In the genomic region with DNA sequence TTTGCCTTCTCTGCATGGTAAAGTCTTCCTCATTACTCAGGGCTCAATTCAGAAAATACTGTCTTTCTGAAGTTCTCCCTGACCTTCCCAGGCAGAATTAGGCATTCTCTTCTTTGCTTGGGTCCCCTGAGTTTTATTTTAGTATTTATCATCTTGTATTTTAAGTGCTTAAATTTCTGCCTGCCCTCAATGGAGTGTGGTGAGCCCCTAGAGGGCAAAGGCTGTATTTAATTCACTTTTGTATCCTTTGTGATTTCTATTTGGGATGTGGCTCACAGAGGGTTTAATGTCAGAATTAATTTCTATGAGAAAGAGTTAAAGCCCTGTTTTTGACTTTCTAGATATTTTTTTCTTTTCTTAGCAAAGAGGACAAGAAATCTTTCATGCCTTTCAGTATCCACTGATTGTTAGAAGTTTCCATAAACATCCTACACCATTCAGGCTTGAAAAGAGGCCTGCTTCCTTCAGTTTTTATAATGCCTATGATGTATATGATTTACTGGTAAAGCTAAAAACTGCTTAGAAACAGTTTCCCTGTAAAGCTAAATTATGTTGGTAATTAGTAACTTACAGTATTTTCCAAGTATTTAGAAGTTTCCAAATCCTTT, we compare ENCODE assay signal across 9 cellular contexts. TPM values are rescaled to one million over a fixed set of nuclear protein-coding genes. Genes with fewer than 3 reads are reported as not detected.
DNase-seq lines count a peak whose midpoint lies in the region; ATAC-seq, FAIRE-seq and TF ChIP-seq lines count a peak whose summit lies in the region.
"Had no signal": no experiment of that assay in that cellular context is flagged by ENCODE, and none has a peak within 500 bp of the region (broad histone marks: within the 10 kb centered on the region; RNA-seq: fewer than 3 reads in every experiment).

No MANE protein-coding gene starts in this region.

- H3K9me3 ChIP-seq in WERI-Rb-1 (ENCODE audit: severe bottlenecking) (no peaks in the 10 kb centered on the region), keratinocyte (ENCODE audit: control insufficient read depth, low read depth, low read length) (no peaks in the 10 kb centered on the region)

- H3K27ac ChIP-seq in WERI-Rb-1 (no peak overlapping the region), keratinocyte (ENCODE audit: control insufficient read depth, insufficient read depth, low read length) (no peak overlapping the region)

- intact Hi-C loops in posterior cingulate gyrus (cut with DNase I), result no loop called here

- dilution Hi-C loops in keratinocyte (cut with MboI; ENCODE audit: extremely low pct_ligation_motif_present, low sequenced_read_pairs), result no loop called here

- no peaks in the 10 kb centered on the region for H3K36me3 ChIP-seq in WERI-Rb-1
- no peaks in the 10 kb centered on the region for H3K36me3 ChIP-seq in keratinocyte (ENCODE audit: control insufficient read depth in 2 of 2, extremely low read depth in 1 of 2, insufficient read depth in 2 of 2, low read length in 2 of 2)

- no peak overlapping the region for H3K4me2 ChIP-seq in keratinocyte (ENCODE audit: control insufficient read depth, extremely low read depth, insufficient read depth, low read depth, low read length)

- no peak for ATAC-seq in GM21447 (IDR thresholded peaks at IDR 0.05; ENCODE audit: unreplicated experiment)

- no peak for FAIRE-seq in keratinocyte (lab: Jason Lieb, UNC)

- H3K27me3 ChIP-seq in WERI-Rb-1 (ENCODE audit: insufficient read depth, low read depth, severe bottlenecking), result no peaks in the 10 kb centered on the region
- H3K27me3 ChIP-seq in keratinocyte (ENCODE audit: control insufficient read depth, extremely low read depth, insufficient read depth, low read length), result no peaks in the 10 kb centered on the region

- no peaks in the 10 kb centered on the region for H3K79me2 ChIP-seq in keratinocyte (ENCODE audit: control insufficient read depth, insufficient read depth, low read length)

- peak; percentile 50 for TF ChIP-seq CTCF in HFF-Myc (IDR thresholded peaks at IDR 0.05; ENCODE audit: low read depth, low read length, missing control alignments)
- peak; percentile 6; the same call in 1 of the 2 replicates for TF ChIP-seq CTCF in WERI-Rb-1 (IDR thresholded peaks at IDR 0.05; ENCODE audit: low read depth, low read length)
- TF ChIP-seq CTCF in keratinocyte (optimal IDR thresholded peaks at IDR 0.05 in 1 of 3, IDR thresholded peaks at IDR 0.05 in 1 of 3, conservative IDR thresholded peaks at IDR 0.05 in 1 of 3; ENCODE audit: extremely low read depth in 1 of 3, insufficient read depth in 2 of 3, low read length in 3 of 3), result peak in 2 of 3 experiments; percentile 49 to 50

- no peak overlapping the region for H3K9ac ChIP-seq in keratinocyte (ENCODE audit: control insufficient read depth, extremely low read depth, insufficient read depth, low read length)

- H4K20me1 ChIP-seq in keratinocyte (ENCODE audit: control insufficient read depth, extremely low read depth, insufficient read depth, low read length), result no peaks in the 10 kb centered on the region

- DNase-seq in AG08395 (ENCODE audit: low spot score) (peak; percentile 62), HFF-Myc (ENCODE audit: extremely low read depth, low read depth) (no peak), WERI-Rb-1 (no peak), keratinocyte (ENCODE audit: low read depth, low spot score) (no peak), NCI-H1105 (lab: John Stamatoyannopoulos, UW) (no peak), posterior cingulate gyrus (no peak), cerebellum (ENCODE audit: low spot score) (no peak)
- DNase-seq: activated naive CD8-positive, alpha-beta T cell treated with anti-CD3 and anti-CD28 coated beads, Interleukin-2, amount 10 ng/mL, durations not matched to agents 7 days and 5 days had no signal

- no peaks in the 10 kb centered on the region for H3K9me1 ChIP-seq in keratinocyte (ENCODE audit: control insufficient read depth, extremely low read depth, insufficient read depth, low read length)

- H2AFZ ChIP-seq in keratinocyte (ENCODE audit: control insufficient read depth, low read length), result no peak overlapping the region

- H3K4me1 ChIP-seq in keratinocyte (ENCODE audit: control insufficient read depth, extremely low read depth, insufficient read depth, low read length), result no peaks in the 10 kb centered on the region

- H3K4me3 ChIP-seq in HFF-Myc (replicated peaks; ENCODE audit: low read depth, low read length) (no peak overlapping the region), WERI-Rb-1 (ENCODE audit: low read depth, low read length) (no peak overlapping the region), keratinocyte (ENCODE audit: control insufficient read depth in 2 of 3, extremely low read depth in 1 of 3, insufficient read depth in 2 of 3, low read depth in 1 of 3, low read length in 3 of 3) (no peak overlapping the region)

RNA-seq across cellular contexts. Expression of a gene that starts 55.6 kb away (rescaled TPM):
- 0.33 to 0.65 TPM (median 0.46 TPM) in 3 replicates for polyA plus RNA-seq in keratinocyte
- 0.49 TPM for polyA plus RNA-seq in keratinocyte (2011; ENCODE audit: low read depth)
- 0.09 and 0.26 TPM in 2 replicates for polyA plus RNA-seq in keratinocyte (2011; cell fraction: cytosol; rRNA removed)
- 0.77 and 1.3 TPM in 2 replicates for polyA plus RNA-seq in keratinocyte (2011; cell fraction: nucleus; rRNA removed)
- 0.13 and 0.45 TPM in 2 replicates for polyA plus RNA-seq in keratinocyte (2012; ENCODE audit: low replicate concordance)
- 0.92 to 1.2 TPM (median 0.96 TPM) in 3 replicates for polyA minus RNA-seq in keratinocyte
- 0.38 TPM for polyA minus RNA-seq in keratinocyte (2011; cell fraction: cytosol; rRNA and poly(A)+ RNA removed)
- 2.6 TPM in 2 replicates for polyA minus RNA-seq in keratinocyte (2011; cell fraction: nucleus; rRNA and poly(A)+ RNA removed)
- 8.3 TPM for total RNA-seq in cerebellum
- total RNA-seq: activated naive CD8-positive, alpha-beta T cell treated with anti-CD3 and anti-CD28 coated beads, Interleukin-2, amount 10 ng/mL, durations not matched to agents 7 days and 5 days had no signal
